ENCODE assay signal across 1 cellular context in genomic region chr15:52438047-52438446, GRCh38.
TF ChIP-seq lines count a peak whose summit lies in the region.

No MANE protein-coding gene starts in this region.

TF ChIP-seq in PFSK-1, 5 proteins besides CTCF, POLR2A, EP300 and RAD21 (continued from another document):
- TF ChIP-seq REST (IDR thresholded peaks at IDR 0.05; ENCODE audit: insufficient read depth in 1 of 2, low read depth in 2 of 2, low read length in 2 of 2) (peak in 1 of 2 experiments; percentile 64; a peak in 2 of 4 replicates), SIN3A (IDR thresholded peaks at IDR 0.05; ENCODE audit: borderline replicate concordance, insufficient read depth, low read length) (no peak), POLR2AphosphoS5 (IDR thresholded peaks at IDR 0.05; ENCODE audit: low read depth, low read length) (no peak)
